In the genomic region with DNA sequence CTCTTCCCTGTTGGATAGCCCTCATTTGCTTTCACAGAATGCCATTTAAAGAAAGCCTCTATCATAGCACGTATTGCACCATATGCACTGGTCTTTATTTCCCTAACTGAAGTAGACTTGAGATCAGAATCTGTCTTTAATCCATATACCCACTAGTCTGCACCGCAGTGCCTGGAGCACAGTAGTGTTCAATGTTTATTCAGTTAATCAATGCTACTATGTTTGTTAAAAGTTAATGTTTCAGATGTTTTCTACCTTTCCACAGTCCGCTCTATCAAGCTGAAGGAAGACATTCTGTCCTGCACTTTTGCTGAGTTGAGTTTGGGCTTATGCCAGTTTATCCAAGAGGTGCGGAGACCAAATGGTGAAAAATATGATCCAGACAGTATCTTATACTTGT, we compare ENCODE assay signal across 27 cellular contexts.
"Had no signal": no experiment of that assay in that cellular context is flagged by ENCODE, and none has a peak within 500 bp of the region (broad histone marks: within the 10 kb centered on the region; RNA-seq: fewer than 3 reads in every experiment).

No MANE protein-coding gene starts in this region.

- H3K36me3 ChIP-seq: ovary, prostate gland, uterus had no signal

- H3K27me3 ChIP-seq: left lung, ovary, sigmoid colon, spleen, tibial nerve, uterus had no signal

- H3K27ac ChIP-seq: left lung, ovary, prostate gland, sigmoid colon, spleen, tibial nerve, uterus had no signal

- ATAC-seq: left cardiac atrium; left lung; mucosa of descending colon; naive thymus-derived CD4-positive, alpha-beta T cell; natural killer cell treated with Interleukin-12 subunit alpha and Interleukin-12 subunit beta and Interleukin-15 and Interleukin-18, amount 100 ng/mL, for 72 hours; right cardiac atrium; stimulated activated memory B cell treated with anti-CD40 and anti-IgM and Interleukin-4, amounts not matched to agents 10 μg/mL and 1 μg/mL and 100 μg/mL, for 72 hours; stimulated activated naive CD8-positive, alpha-beta T cell treated with anti-CD3 and anti-CD28 coated beads, Interleukin-15, amount 100 ng/mL, for 72 hours had no signal

- FAIRE-seq: keratinocyte, small intestine had no signal

- DNase-seq: hippocampal formation; kidney glomerular epithelial cell; left cardiac atrium; left lung; midbrain; mucosa of descending colon; naive thymus-derived CD4-positive, alpha-beta T cell; ovary; retina; right cardiac atrium; sigmoid colon; small intestine; spleen; stimulated activated CD4-positive, alpha-beta T cell treated with anti-CD3 and anti-CD28 coated beads, Interleukin-4, amount 100 ng/mL, for 4 hours; stimulated activated CD8-positive, alpha-beta memory T cell treated with anti-CD3 and anti-CD28 coated beads, Interleukin-4, amount 100 ng/mL, for 48 hours; stimulated activated naive CD4-positive, alpha-beta T cell treated with Interleukin-2 at 50 U/mL for 16 hours; stimulated activated naive CD8-positive, alpha-beta T cell treated with anti-CD3 and anti-CD28 coated beads, Interleukin-15, amount 100 ng/mL, for 72 hours; substantia nigra; uterus had no signal

- H3K27ac Mint-ChIP-seq: memory B cell; naive thymus-derived CD4-positive, alpha-beta T cell; natural killer cell treated with Interleukin-12 subunit alpha and Interleukin-12 subunit beta and Interleukin-15 and Interleukin-18, amount 100 ng/mL, for 72 hours; stimulated activated memory B cell treated with anti-CD40 and anti-IgM and Interleukin-4, amounts not matched to agents 10 μg/mL and 1 μg/mL and 100 μg/mL, for 72 hours; stimulated activated naive CD8-positive, alpha-beta T cell treated with anti-CD3 and anti-CD28 coated beads, Interleukin-15, amount 100 ng/mL, for 72 hours; type B pancreatic cell had no signal

- H3K4me1 Mint-ChIP-seq: memory B cell; naive thymus-derived CD4-positive, alpha-beta T cell; stimulated activated memory B cell treated with anti-CD40 and anti-IgM and Interleukin-4, amounts not matched to agents 10 μg/mL and 1 μg/mL and 100 μg/mL, for 72 hours; stimulated activated naive CD8-positive, alpha-beta T cell treated with anti-CD3 and anti-CD28 coated beads, Interleukin-15, amount 100 ng/mL, for 72 hours had no signal

- H3K27me3 Mint-ChIP-seq: memory B cell; naive thymus-derived CD4-positive, alpha-beta T cell; natural killer cell treated with Interleukin-12 subunit alpha and Interleukin-12 subunit beta and Interleukin-15 and Interleukin-18, amount 100 ng/mL, for 72 hours; stimulated activated memory B cell treated with anti-CD40 and anti-IgM and Interleukin-4, amounts not matched to agents 10 μg/mL and 1 μg/mL and 100 μg/mL, for 72 hours; stimulated activated naive CD8-positive, alpha-beta T cell treated with anti-CD3 and anti-CD28 coated beads, Interleukin-15, amount 100 ng/mL, for 72 hours; type B pancreatic cell had no signal

- H3K4me3 ChIP-seq: left lung, lung, mucosa of descending colon, ovary, prostate gland, sigmoid colon, spleen, tibial nerve, uterus had no signal

- H3K9me3 Mint-ChIP-seq: memory B cell; naive thymus-derived CD4-positive, alpha-beta T cell; natural killer cell treated with Interleukin-12 subunit alpha and Interleukin-12 subunit beta and Interleukin-15 and Interleukin-18, amount 100 ng/mL, for 72 hours; stimulated activated memory B cell treated with anti-CD40 and anti-IgM and Interleukin-4, amounts not matched to agents 10 μg/mL and 1 μg/mL and 100 μg/mL, for 72 hours; stimulated activated naive CD8-positive, alpha-beta T cell treated with anti-CD3 and anti-CD28 coated beads, Interleukin-15, amount 100 ng/mL, for 72 hours; type B pancreatic cell had no signal

- H3K4me3 Mint-ChIP-seq: memory B cell; naive thymus-derived CD4-positive, alpha-beta T cell; natural killer cell treated with Interleukin-12 subunit alpha and Interleukin-12 subunit beta and Interleukin-15 and Interleukin-18, amount 100 ng/mL, for 72 hours; stimulated activated memory B cell treated with anti-CD40 and anti-IgM and Interleukin-4, amounts not matched to agents 10 μg/mL and 1 μg/mL and 100 μg/mL, for 72 hours; stimulated activated naive CD8-positive, alpha-beta T cell treated with anti-CD3 and anti-CD28 coated beads, Interleukin-15, amount 100 ng/mL, for 72 hours; type B pancreatic cell had no signal

- H3K4me1 ChIP-seq: prostate gland, sigmoid colon, tibial nerve, uterus had no signal

- H3K9me3 ChIP-seq: left lung, mucosa of descending colon, ovary, prostate gland, sigmoid colon, spleen, uterus had no signal
